Comparison of ENCODE assay signal across 1 cellular context in the genomic region with DNA sequence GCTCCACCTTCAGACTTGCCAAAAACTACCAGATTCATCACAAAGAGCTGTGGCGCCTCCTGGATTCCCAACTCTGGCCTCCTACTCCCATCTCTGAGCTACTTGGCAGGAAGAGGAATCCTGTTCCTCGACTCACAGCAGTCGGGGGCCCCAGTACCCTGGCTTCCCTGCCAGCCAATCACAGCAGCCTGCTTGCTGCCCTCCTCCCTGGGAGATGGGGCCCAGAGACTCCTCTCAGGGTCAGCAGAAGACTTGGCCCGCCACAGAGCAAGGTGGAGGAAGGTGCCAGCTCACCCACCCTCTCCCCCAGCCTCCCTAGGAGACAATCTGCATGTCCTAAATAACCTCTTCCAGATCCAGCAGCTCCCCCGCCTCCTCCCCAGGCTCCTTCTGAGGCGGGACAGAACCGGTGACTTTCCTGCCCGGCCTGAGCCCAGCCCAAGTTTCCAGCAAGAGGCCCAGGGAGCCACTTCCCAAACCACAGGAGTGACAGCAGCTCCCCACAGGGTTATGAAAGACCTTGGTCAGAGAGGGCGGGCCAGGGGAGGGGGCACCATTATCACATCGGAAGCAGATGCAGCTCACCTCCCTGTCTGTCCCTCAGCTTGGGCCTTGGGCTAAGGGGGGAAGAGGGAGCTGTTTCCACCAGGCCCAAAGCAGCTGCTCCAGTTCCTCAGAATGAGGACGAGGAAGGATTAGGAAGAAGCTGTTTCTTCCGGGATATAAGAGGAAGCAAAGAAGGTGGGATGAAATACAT.
A peak's percentile ranks its signal among the peaks of the same experiment; 100 is the strongest.
TF ChIP-seq lines count a peak whose summit lies in the region.

No MANE protein-coding gene starts in this region.

TF ChIP-seq in K562, 482 proteins besides CTCF, POLR2A, EP300 and RAD21 (continued from another document and continues in another):
- TF ChIP-seq, protein P1, sequence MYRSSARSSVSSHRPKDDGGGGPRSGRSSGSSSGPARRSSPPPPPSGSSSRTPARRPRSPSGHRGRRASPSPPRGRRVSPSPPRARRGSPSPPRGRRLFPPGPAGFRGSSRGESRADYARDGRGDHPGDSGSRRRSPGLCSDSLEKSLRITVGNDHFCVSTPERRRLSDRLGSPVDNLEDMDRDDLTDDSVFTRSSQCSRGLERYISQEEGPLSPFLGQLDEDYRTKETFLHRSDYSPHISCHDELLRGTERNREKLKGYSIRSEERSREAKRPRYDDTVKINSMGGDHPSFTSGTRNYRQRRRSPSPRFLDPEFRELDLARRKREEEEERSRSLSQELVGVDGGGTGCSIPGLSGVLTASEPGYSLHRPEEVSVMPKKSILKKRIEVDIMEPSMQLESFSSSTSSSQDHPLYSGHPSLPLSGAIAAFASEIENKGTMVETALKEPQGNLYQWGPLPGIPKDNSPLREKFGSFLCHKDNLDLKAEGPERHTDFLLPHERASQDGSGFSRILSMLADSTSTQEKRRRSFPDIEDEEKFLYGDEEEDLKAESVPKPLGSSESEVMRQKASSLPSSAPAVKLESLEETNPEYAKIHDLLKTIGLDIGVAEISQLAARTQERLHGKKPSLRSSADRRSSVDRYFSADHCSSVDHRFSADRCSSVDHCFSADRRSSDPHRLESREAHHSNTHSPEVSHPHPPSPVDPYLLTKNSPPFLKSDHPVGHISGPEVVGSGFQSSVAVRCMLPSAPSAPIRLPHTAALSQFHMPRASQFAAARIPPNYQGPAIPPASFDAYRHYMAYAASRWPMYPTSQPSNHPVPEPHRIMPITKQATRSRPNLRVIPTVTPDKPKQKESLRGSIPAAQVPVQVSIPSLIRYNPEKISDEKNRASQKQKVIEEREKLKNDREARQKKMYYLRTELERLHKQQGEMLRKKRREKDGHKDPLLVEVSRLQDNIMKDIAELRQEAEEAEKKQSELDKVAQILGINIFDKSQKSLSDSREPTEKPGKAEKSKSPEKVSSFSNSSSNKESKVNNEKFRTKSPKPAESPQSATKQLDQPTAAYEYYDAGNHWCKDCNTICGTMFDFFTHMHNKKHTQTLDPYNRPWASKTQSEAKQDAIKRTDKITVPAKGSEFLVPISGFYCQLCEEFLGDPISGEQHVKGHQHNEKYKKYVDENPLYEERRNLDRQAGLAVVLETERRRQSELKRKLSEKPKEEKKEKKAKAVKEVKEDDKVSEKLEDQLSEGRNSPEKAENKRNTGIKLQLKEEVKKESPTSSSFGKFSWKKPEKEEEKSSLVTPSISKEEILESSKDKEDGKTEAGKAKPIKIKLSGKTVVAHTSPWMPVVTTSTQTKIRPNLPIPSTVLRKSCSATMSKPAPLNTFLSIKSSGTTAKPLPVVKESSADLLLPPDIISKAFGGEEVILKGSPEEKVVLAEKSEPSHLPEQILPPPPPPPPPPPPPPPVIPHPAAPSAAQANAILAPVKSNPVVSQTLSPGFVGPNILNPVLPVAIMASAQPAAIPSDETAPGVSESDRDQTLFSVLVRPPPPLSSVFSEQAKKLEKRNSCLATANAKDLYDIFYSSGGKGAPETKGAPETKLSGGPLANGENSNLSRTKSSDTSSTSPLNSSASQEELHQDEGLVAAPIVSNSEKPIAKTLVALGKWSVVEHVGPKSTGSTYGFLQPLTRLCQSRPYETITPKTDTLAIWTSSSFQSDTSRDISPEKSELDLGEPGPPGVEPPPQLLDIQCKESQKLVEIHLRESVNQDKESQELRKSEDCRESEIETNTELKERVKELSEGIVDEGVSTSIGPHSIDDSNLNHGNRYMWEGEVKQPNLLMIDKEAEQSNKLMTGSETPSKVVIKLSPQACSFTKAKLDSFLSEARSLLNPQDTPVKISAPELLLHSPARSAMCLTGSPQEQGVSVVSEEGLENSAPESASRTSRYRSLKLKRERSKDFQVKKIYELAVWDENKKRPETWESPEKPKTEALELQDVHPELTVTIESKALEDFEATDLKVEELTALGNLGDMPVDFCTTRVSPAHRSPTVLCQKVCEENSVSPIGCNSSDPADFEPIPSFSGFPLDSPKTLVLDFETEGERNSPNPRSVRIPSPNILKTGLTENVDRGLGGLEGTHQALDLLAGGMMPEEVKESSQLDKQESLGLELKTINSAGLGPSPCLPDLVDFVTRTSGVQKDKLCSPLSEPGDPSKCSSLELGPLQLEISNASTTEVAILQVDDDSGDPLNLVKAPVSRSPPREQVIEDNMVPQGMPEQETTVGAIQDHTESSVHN (IDR thresholded peaks at IDR 0.05; ENCODE audit: borderline replicate concordance in 1 of 2, low read depth in 1 of 2), result no peak
- TF ChIP-seq, protein P2, sequence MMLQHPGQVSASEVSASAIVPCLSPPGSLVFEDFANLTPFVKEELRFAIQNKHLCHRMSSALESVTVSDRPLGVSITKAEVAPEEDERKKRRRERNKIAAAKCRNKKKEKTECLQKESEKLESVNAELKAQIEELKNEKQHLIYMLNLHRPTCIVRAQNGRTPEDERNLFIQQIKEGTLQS (IDR thresholded peaks at IDR 0.05), result peak; percentile 73; the same call in 1 of the 2 replicates
- TF ChIP-seq, protein P2 (CRISPR knock-in tag; conservative IDR thresholded peaks at IDR 0.05), result no peak
- TF ChIP-seq RFX1 (IDR thresholded peaks at IDR 0.05) (no peak), ZNF75A (CRISPR knock-in tag; IDR thresholded peaks at IDR 0.05) (no peak), ZNF263 (CRISPR knock-in tag; IDR thresholded peaks at IDR 0.05; ENCODE audit: borderline replicate concordance) (peak; percentile 8; the same call in 1 of the 2 replicates), L3MBTL2 (IDR thresholded peaks at IDR 0.05) (peak; percentile 42; the same call in 1 of the 2 replicates), POLR2AphosphoS2 (IDR thresholded peaks at IDR 0.05; ENCODE audit: low read length) (no peak), HMG20A (CRISPR knock-in tag; conservative IDR thresholded peaks at IDR 0.05) (0 out of 2 replicates have a peak, but pooled peaks have one; percentile 8), BRD9 (IDR thresholded peaks at IDR 0.05; ENCODE audit: low read depth, partially characterized antibody) (peak; percentile 28), TCFL5 (CRISPR knock-in tag; conservative IDR thresholded peaks at IDR 0.05) (no peak), SIN3A (IDR thresholded peaks at IDR 0.05; ENCODE audit: borderline replicate concordance in 2 of 2, control insufficient read depth in 1 of 2, low read depth in 2 of 2, low read length in 2 of 2) (peak in 1 of 2 experiments; percentile 82; a peak in 2 of 4 replicates), ZNF699 (CRISPR knock-in tag; IDR thresholded peaks at IDR 0.05; ENCODE audit: insufficient replicate concordance) (no peak), ZNF830 (CRISPR knock-in tag; IDR thresholded peaks at IDR 0.05) (no peak), EGR1 (conservative IDR thresholded peaks at IDR 0.05) (0 out of 2 replicates have a peak, but pooled peaks have one; percentile 20), KAT2B (IDR thresholded peaks at IDR 0.05; ENCODE audit: low read depth, low read length) (no peak), SREBF1 (IDR thresholded peaks at IDR 0.05; ENCODE audit: borderline replicate concordance, low read depth, low read length) (no peak), NFATC3 (IDR thresholded peaks at IDR 0.05) (no peak), BCOR (IDR thresholded peaks at IDR 0.05) (no peak), TEAD1 (CRISPR knock-in tag; IDR thresholded peaks at IDR 0.05) (0 out of 4 replicates have a peak, but pooled peaks of 1 of the 2 experiments have one; percentile 21), ZNF583 (CRISPR knock-in tag; IDR thresholded peaks at IDR 0.05) (0 out of 2 replicates have a peak, but pooled peaks have one; percentile 53), SMARCA4 (IDR thresholded peaks at IDR 0.05) (peak; percentile 80), ZNF384 (IDR thresholded peaks at IDR 0.05; ENCODE audit: low read depth, low read length) (no peak)
- TF ChIP-seq, protein P3, sequence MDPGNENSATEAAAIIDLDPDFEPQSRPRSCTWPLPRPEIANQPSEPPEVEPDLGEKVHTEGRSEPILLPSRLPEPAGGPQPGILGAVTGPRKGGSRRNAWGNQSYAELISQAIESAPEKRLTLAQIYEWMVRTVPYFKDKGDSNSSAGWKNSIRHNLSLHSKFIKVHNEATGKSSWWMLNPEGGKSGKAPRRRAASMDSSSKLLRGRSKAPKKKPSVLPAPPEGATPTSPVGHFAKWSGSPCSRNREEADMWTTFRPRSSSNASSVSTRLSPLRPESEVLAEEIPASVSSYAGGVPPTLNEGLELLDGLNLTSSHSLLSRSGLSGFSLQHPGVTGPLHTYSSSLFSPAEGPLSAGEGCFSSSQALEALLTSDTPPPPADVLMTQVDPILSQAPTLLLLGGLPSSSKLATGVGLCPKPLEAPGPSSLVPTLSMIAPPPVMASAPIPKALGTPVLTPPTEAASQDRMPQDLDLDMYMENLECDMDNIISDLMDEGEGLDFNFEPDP (CRISPR knock-in tag; IDR thresholded peaks at IDR 0.05), result no peak
- TF ChIP-seq, protein P4, sequence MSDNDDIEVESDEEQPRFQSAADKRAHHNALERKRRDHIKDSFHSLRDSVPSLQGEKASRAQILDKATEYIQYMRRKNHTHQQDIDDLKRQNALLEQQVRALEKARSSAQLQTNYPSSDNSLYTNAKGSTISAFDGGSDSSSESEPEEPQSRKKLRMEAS (CRISPR knock-in tag; IDR thresholded peaks at IDR 0.05), result peak; percentile 15; the same call in 1 of the 2 replicates
- TF ChIP-seq, protein P5, sequence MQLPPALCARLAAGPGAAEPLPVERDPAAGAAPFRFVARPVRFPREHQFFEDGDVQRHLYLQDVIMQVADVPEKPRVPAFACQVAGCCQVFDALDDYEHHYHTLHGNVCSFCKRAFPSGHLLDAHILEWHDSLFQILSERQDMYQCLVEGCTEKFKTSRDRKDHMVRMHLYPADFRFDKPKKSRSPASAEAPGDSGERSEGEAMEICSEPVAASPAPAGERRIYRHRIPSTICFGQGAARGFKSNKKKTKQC (CRISPR knock-in tag; IDR thresholded peaks at IDR 0.05), result 0 out of 2 replicates have a peak, but pooled peaks have one; percentile 28
- TF ChIP-seq, protein P6, sequence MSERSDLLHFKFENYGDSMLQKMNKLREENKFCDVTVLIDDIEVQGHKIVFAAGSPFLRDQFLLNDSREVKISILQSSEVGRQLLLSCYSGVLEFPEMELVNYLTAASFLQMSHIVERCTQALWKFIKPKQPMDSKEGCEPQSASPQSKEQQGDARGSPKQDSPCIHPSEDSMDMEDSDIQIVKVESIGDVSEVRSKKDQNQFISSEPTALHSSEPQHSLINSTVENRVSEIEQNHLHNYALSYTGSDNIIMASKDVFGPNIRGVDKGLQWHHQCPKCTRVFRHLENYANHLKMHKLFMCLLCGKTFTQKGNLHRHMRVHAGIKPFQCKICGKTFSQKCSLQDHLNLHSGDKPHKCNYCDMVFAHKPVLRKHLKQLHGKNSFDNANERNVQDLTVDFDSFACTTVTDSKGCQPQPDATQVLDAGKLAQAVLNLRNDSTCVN (CRISPR knock-in tag; IDR thresholded peaks at IDR 0.05), result no peak
- TF ChIP-seq, protein P7, sequence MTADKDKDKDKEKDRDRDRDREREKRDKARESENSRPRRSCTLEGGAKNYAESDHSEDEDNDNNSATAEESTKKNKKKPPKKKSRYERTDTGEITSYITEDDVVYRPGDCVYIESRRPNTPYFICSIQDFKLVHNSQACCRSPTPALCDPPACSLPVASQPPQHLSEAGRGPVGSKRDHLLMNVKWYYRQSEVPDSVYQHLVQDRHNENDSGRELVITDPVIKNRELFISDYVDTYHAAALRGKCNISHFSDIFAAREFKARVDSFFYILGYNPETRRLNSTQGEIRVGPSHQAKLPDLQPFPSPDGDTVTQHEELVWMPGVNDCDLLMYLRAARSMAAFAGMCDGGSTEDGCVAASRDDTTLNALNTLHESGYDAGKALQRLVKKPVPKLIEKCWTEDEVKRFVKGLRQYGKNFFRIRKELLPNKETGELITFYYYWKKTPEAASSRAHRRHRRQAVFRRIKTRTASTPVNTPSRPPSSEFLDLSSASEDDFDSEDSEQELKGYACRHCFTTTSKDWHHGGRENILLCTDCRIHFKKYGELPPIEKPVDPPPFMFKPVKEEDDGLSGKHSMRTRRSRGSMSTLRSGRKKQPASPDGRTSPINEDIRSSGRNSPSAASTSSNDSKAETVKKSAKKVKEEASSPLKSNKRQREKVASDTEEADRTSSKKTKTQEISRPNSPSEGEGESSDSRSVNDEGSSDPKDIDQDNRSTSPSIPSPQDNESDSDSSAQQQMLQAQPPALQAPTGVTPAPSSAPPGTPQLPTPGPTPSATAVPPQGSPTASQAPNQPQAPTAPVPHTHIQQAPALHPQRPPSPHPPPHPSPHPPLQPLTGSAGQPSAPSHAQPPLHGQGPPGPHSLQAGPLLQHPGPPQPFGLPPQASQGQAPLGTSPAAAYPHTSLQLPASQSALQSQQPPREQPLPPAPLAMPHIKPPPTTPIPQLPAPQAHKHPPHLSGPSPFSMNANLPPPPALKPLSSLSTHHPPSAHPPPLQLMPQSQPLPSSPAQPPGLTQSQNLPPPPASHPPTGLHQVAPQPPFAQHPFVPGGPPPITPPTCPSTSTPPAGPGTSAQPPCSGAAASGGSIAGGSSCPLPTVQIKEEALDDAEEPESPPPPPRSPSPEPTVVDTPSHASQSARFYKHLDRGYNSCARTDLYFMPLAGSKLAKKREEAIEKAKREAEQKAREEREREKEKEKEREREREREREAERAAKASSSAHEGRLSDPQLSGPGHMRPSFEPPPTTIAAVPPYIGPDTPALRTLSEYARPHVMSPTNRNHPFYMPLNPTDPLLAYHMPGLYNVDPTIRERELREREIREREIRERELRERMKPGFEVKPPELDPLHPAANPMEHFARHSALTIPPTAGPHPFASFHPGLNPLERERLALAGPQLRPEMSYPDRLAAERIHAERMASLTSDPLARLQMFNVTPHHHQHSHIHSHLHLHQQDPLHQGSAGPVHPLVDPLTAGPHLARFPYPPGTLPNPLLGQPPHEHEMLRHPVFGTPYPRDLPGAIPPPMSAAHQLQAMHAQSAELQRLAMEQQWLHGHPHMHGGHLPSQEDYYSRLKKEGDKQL (CRISPR knock-in tag; IDR thresholded peaks at IDR 0.05; ENCODE audit: borderline replicate concordance), result no peak
- TF ChIP-seq, protein P8, sequence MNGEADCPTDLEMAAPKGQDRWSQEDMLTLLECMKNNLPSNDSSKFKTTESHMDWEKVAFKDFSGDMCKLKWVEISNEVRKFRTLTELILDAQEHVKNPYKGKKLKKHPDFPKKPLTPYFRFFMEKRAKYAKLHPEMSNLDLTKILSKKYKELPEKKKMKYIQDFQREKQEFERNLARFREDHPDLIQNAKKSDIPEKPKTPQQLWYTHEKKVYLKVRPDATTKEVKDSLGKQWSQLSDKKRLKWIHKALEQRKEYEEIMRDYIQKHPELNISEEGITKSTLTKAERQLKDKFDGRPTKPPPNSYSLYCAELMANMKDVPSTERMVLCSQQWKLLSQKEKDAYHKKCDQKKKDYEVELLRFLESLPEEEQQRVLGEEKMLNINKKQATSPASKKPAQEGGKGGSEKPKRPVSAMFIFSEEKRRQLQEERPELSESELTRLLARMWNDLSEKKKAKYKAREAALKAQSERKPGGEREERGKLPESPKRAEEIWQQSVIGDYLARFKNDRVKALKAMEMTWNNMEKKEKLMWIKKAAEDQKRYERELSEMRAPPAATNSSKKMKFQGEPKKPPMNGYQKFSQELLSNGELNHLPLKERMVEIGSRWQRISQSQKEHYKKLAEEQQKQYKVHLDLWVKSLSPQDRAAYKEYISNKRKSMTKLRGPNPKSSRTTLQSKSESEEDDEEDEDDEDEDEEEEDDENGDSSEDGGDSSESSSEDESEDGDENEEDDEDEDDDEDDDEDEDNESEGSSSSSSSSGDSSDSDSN (IDR thresholded peaks at IDR 0.05; ENCODE audit: borderline replicate concordance in 1 of 2, low read depth in 2 of 2, low read length in 2 of 2), result peak; percentile 85 to 93
